In genomic region chr13:87878706-87879105, GRCh38 we compare ENCODE assay signal across 19 cellular contexts.
"Had no signal": no experiment of that assay in that cellular context is flagged by ENCODE, and none has a peak within 500 bp of the region (broad histone marks: within the 10 kb centered on the region; RNA-seq: fewer than 3 reads in every experiment).

No MANE protein-coding gene starts in this region.

- H3K4me2 ChIP-seq: KMS-11 had no signal

- ATAC-seq: K562 had no signal

- H3K4me3 ChIP-seq: K562 had no signal

- DNase-seq: Kasumi-1, MM.1S, NCI-H1092 treated with DMSO at 0.1 percent for 48 hours, NCI-H1436, NCI-H1694, NCI-H187 treated with DMSO at 0.1 percent for 48 hours, NCI-H2029 treated with DMSO at 0.1 percent for 48 hours, NCI-H2171 treated with DMSO at 0.1 percent for 48 hours, NCI-H524, NCI-H526 treated with DMSO at 0.1 percent for 48 hours, NCI-H774, Right ventricle myocardium superior, RPMI8226 had no signal

- H3K36me3 Mint-ChIP-seq: IgD-negative memory B cell had no signal

- H3K9ac ChIP-seq: KMS-11 had no signal

- H3K27ac ChIP-seq: HL-60, KMS-11 had no signal

- H3K27ac Mint-ChIP-seq: IgD-negative memory B cell had no signal

- H3K4me3 Mint-ChIP-seq: IgD-negative memory B cell had no signal

- FAIRE-seq: HTR-8/SVneo, K562, RCC 7860 had no signal

- H3K27me3 Mint-ChIP-seq: IgD-negative memory B cell had no signal

- H3K4me1 Mint-ChIP-seq: IgD-negative memory B cell had no signal
